21 cellular contexts compared by ENCODE assay signal in genomic region chr2:29223257-29223656, GRCh38.
"Had no signal": no experiment of that assay in that cellular context is flagged by ENCODE, and none has a peak within 500 bp of the region (broad histone marks: within the 10 kb centered on the region; RNA-seq: fewer than 3 reads in every experiment).

No MANE protein-coding gene starts in this region.

- H3K27ac ChIP-seq: epithelial cell of prostate, esophagus muscularis mucosa, gastrocnemius medialis, heart right ventricle, left ventricle myocardium inferior, lower lobe of right lung, neural progenitor cell, ovary, testis, transverse colon had no signal

- H3K36me3 ChIP-seq: esophagus muscularis mucosa, gastrocnemius medialis, heart right ventricle, left ventricle myocardium inferior, lower lobe of right lung, neural progenitor cell, ovary, transverse colon had no signal

- H3K27me3 ChIP-seq: neural progenitor cell, ovary, testis had no signal

- H3K9me3 Mint-ChIP-seq: dendritic cell treated with granulocyte-macrophage colony-stimulating factor and Interleukin-4, amounts not matched to agents 40 ng/mL and 50 ng/mL, for 4 days; effector memory CD8-positive, alpha-beta T cell; memory B cell; natural killer cell treated with Interleukin-12 subunit alpha and Interleukin-12 subunit beta and Interleukin-15 and Interleukin-18, amount 100 ng/mL, for 72 hours; neural progenitor cell; stimulated activated naive B cell treated with anti-CD40 and anti-IgM and Interleukin-4, amounts not matched to agents 10 μg/mL and 1 μg/mL and 100 μg/mL, for 72 hours; stimulated activated naive CD8-positive, alpha-beta T cell treated with anti-CD3 and anti-CD28 coated beads, Interleukin-15, amount 100 ng/mL, for 72 hours had no signal

- H3K9me3 ChIP-seq: esophagus muscularis mucosa, gastrocnemius medialis, heart right ventricle, left ventricle myocardium inferior, lower lobe of right lung, ovary, testis, transverse colon had no signal

- DNase-seq: effector memory CD8-positive, alpha-beta T cell; left ventricle myocardium inferior; midbrain; stimulated activated CD4-positive, alpha-beta T cell treated with anti-CD3 and anti-CD28 coated beads, Interleukin-15, amount 100 ng/mL, for 24 hours; stimulated activated CD4-positive, alpha-beta T cell treated with anti-CD3 and anti-CD28 coated beads, Interleukin-1b, Interleukin-23, amount 100 ng/mL, for 48 hours; stimulated activated CD4-positive, alpha-beta T cell treated with anti-CD3 and anti-CD28 coated beads, Interleukin-4, amount 100 ng/mL, for 24 hours; stimulated activated naive B cell treated with anti-CD40 and anti-IgM and Interleukin-4, amounts not matched to agents 10 μg/mL and 1 μg/mL and 100 μg/mL, for 72 hours; stimulated activated naive CD8-positive, alpha-beta T cell treated with anti-CD3 and anti-CD28 coated beads, Interleukin-15, amount 100 ng/mL, for 72 hours had no signal

- H3K36me3 Mint-ChIP-seq: memory B cell; natural killer cell treated with Interleukin-12 subunit alpha and Interleukin-12 subunit beta and Interleukin-15 and Interleukin-18, amount 100 ng/mL, for 72 hours; neural progenitor cell; stimulated activated naive B cell treated with anti-CD40 and anti-IgM and Interleukin-4, amounts not matched to agents 10 μg/mL and 1 μg/mL and 100 μg/mL, for 72 hours had no signal

- H3K27ac Mint-ChIP-seq: dendritic cell treated with granulocyte-macrophage colony-stimulating factor and Interleukin-4, amounts not matched to agents 40 ng/mL and 50 ng/mL, for 4 days; effector memory CD8-positive, alpha-beta T cell; memory B cell; natural killer cell treated with Interleukin-12 subunit alpha and Interleukin-12 subunit beta and Interleukin-15 and Interleukin-18, amount 100 ng/mL, for 72 hours; neural progenitor cell; progenitor cell of endocrine pancreas; stimulated activated naive B cell treated with anti-CD40 and anti-IgM and Interleukin-4, amounts not matched to agents 10 μg/mL and 1 μg/mL and 100 μg/mL, for 72 hours had no signal

- H3K4me1 ChIP-seq: neural progenitor cell, transverse colon had no signal

- H3K4me3 Mint-ChIP-seq: dendritic cell treated with granulocyte-macrophage colony-stimulating factor and Interleukin-4, amounts not matched to agents 40 ng/mL and 50 ng/mL, for 4 days; effector memory CD8-positive, alpha-beta T cell; memory B cell; natural killer cell treated with Interleukin-12 subunit alpha and Interleukin-12 subunit beta and Interleukin-15 and Interleukin-18, amount 100 ng/mL, for 72 hours; neural progenitor cell; stimulated activated naive B cell treated with anti-CD40 and anti-IgM and Interleukin-4, amounts not matched to agents 10 μg/mL and 1 μg/mL and 100 μg/mL, for 72 hours; stimulated activated naive CD8-positive, alpha-beta T cell treated with anti-CD3 and anti-CD28 coated beads, Interleukin-15, amount 100 ng/mL, for 72 hours had no signal

- H3K4me1 Mint-ChIP-seq: memory B cell; stimulated activated naive B cell treated with anti-CD40 and anti-IgM and Interleukin-4, amounts not matched to agents 10 μg/mL and 1 μg/mL and 100 μg/mL, for 72 hours; stimulated activated naive CD8-positive, alpha-beta T cell treated with anti-CD3 and anti-CD28 coated beads, Interleukin-15, amount 100 ng/mL, for 72 hours had no signal

- ATAC-seq: effector memory CD8-positive, alpha-beta T cell; natural killer cell treated with Interleukin-12 subunit alpha and Interleukin-12 subunit beta and Interleukin-15 and Interleukin-18, amount 100 ng/mL, for 72 hours; stimulated activated naive B cell treated with anti-CD40 and anti-IgM and Interleukin-4, amounts not matched to agents 10 μg/mL and 1 μg/mL and 100 μg/mL, for 72 hours; stimulated activated naive CD8-positive, alpha-beta T cell treated with anti-CD3 and anti-CD28 coated beads, Interleukin-15, amount 100 ng/mL, for 72 hours had no signal

- H3K4me3 ChIP-seq: esophagus muscularis mucosa, gastrocnemius medialis, heart right ventricle, left ventricle myocardium inferior, lower lobe of right lung, neural progenitor cell, ovary, testis, transverse colon had no signal
